In genomic region chrX:42089014-42089413, GRCh38 we compare ENCODE assay signal across 24 cellular contexts.
DNase-seq lines count a peak whose midpoint lies in the region; ATAC-seq, FAIRE-seq and TF ChIP-seq lines count a peak whose summit lies in the region.
"Had no signal": no experiment of that assay in that cellular context is flagged by ENCODE, and none has a peak within 500 bp of the region (broad histone marks: within the 10 kb centered on the region; RNA-seq: fewer than 3 reads in every experiment).

No MANE protein-coding gene starts in this region.

- TF ChIP-seq CTCF in GM23338 (conservative IDR thresholded peaks at IDR 0.05; ENCODE audit: low read depth in 2 of 2) (no peak), endothelial cell of umbilical vein (IDR thresholded peaks at IDR 0.05; ENCODE audit: extremely low read depth in 1 of 2, insufficient read depth in 1 of 2, low read depth in 1 of 2, low read length in 2 of 2) (no peak)

- POLR2A ChIA-PET in endothelial cell of umbilical vein (lab: Charles Lee) = no interaction called here

- H3K4me2 ChIP-seq in GM23338 (0 out of 2 replicates have a peak overlapping the region, but pooled peaks have one; percentile 24), endothelial cell of umbilical vein (ENCODE audit: insufficient read depth, low read length) (no peak overlapping the region), neuronal stem cell (ENCODE audit: insufficient read depth, low read length, poor library complexity, severe bottlenecking) (no peak overlapping the region)
- H3K4me2 ChIP-seq: A549; BLaER1 treated with 17β-estradiol and CSF1 and Interleukin-3, amounts not matched to agents 10 nM and 100 nM had no signal

- H2BK5ac ChIP-seq in neuronal stem cell (ENCODE audit: low read length) = no peak overlapping the region

- H2BK120ac ChIP-seq in neuronal stem cell (ENCODE audit: low read depth, low read length) = no peak overlapping the region

- no peak overlapping the region for H3K23ac ChIP-seq in neuronal stem cell (ENCODE audit: low read depth, low read length, poor library complexity)

- no peak overlapping the region for H3K18ac ChIP-seq in neuronal stem cell (ENCODE audit: low read length)

- H2AFZ ChIP-seq in GM23338 = no peak overlapping the region
- no peak overlapping the region for H2AFZ ChIP-seq in endothelial cell of umbilical vein (ENCODE audit: low read depth, low read length)
- H2AFZ ChIP-seq in neuronal stem cell (ENCODE audit: low read length) = no peak overlapping the region

- H3K4me3 ChIP-seq in GM23338 (no peak overlapping the region), HUES48 (ENCODE audit: low read depth, low read length) (peak overlapping the region; percentile 34; the same call in 1 of the 2 replicates), endothelial cell of umbilical vein (replicated peaks in 1 of 3; ENCODE audit: insufficient read depth in 1 of 3, low read depth in 1 of 3, low read length in 3 of 3) (no peak overlapping the region), neuronal stem cell (ENCODE audit: low read length in 2 of 2) (no peak overlapping the region)
- H3K4me3 ChIP-seq: A549; BLaER1 treated with 17β-estradiol and CSF1 and Interleukin-3, amounts not matched to agents 10 nM and 100 nM had no signal

- CTCF ChIA-PET in endothelial cell of umbilical vein (lab: Charles Lee) = no interaction called here

- intact Hi-C loops in endothelial cell of umbilical vein (cut with micrococcal nuclease) = no loop called here

- peaks cover 42% of the 10 kb centered on the region for H3K4me1 Mint-ChIP-seq in GM23338

- no peaks in the 10 kb centered on the region for H4K20me1 ChIP-seq in GM23338 (replicated peaks; ENCODE audit: insufficient read depth)
- H4K20me1 ChIP-seq in endothelial cell of umbilical vein (replicated peaks; ENCODE audit: control insufficient read depth, extremely low read depth, insufficient read depth, low read length) = no peaks in the 10 kb centered on the region

- no peak overlapping the region for H3K27ac ChIP-seq in GM23338 (ENCODE audit: low read depth)
- H3K27ac ChIP-seq in HUES48 (ENCODE audit: low read depth, low read length) = peak overlapping the region; percentile 26
- no peak overlapping the region for H3K27ac ChIP-seq in endothelial cell of umbilical vein (ENCODE audit: insufficient read depth, low read depth, low read length)
- H3K27ac ChIP-seq in neuronal stem cell (replicated peaks; ENCODE audit: low read length) = peak overlapping the region; percentile 81
- H3K27ac ChIP-seq: A549; BLaER1 treated with 17β-estradiol and CSF1 and Interleukin-3, amounts not matched to agents 10 nM and 100 nM had no signal

- no peak overlapping the region for H2BK15ac ChIP-seq in neuronal stem cell (ENCODE audit: low read length)

- TF ChIP-seq POLR2A in endothelial cell of umbilical vein (IDR thresholded peaks at IDR 0.05; ENCODE audit: low read depth, low read length) = no peak

- H2BK12ac ChIP-seq in neuronal stem cell (ENCODE audit: low read length) = no peak overlapping the region

- no peak overlapping the region for H4K91ac ChIP-seq in neuronal stem cell (ENCODE audit: low read depth, low read length, poor library complexity)

- dilution Hi-C loops in endothelial cell of umbilical vein (cut with MboI; ENCODE audit: extremely low pct_ligation_motif_present, low sequenced_read_pairs) = no loop called here

- BruUV-seq in endothelial cell of umbilical vein (replicated peaks; lab: Mats Ljungman, UMichigan) = no TSS peak

- FAIRE-seq in endothelial cell of umbilical vein (lab: Jason Lieb, UNC) = peak; percentile 72
- FAIRE-seq: D721Med, GM12891 had no signal

- no peak overlapping the region for H3K4me3 Mint-ChIP-seq in GM23338
- H3K4me3 Mint-ChIP-seq: CD14-positive monocyte; CD4-positive, alpha-beta T cell; CD8-positive, alpha-beta memory T cell had no signal

- no peak overlapping the region for H2AK5ac ChIP-seq in neuronal stem cell (ENCODE audit: low read depth, low read length)

- H3K27me3 ChIP-seq in GM23338 (ENCODE audit: insufficient read depth) (no peaks in the 10 kb centered on the region), HUES48 (ENCODE audit: control insufficient read depth, insufficient read depth, low read length) (no peaks in the 10 kb centered on the region), endothelial cell of umbilical vein (ENCODE audit: control insufficient read depth in 2 of 2, insufficient read depth in 2 of 2, low read length in 2 of 2) (no peaks in the 10 kb centered on the region), neuronal stem cell (ENCODE audit: control insufficient read depth in 3 of 3, insufficient read depth in 3 of 3, low read depth in 1 of 3, low read length in 3 of 3) (no peaks in the 10 kb centered on the region)
- H3K27me3 ChIP-seq: BE2C had no signal

- ATAC-seq in GM23338 (peak; percentile 72), HG02642 (IDR thresholded peaks at IDR 0.05; ENCODE audit: poor library complexity, unreplicated experiment) (no peak), GM19463 (IDR thresholded peaks at IDR 0.05; ENCODE audit: unreplicated experiment) (no peak)
- ATAC-seq: A549 had no signal

- H3K9me2 ChIP-seq in GM23338 (ENCODE audit: insufficient read depth) = no peaks in the 10 kb centered on the region

- H3K79me1 ChIP-seq in neuronal stem cell (ENCODE audit: low read depth, low read length) = no peaks in the 10 kb centered on the region

- no peaks in the 10 kb centered on the region for H3F3A ChIP-seq in GM23338 (replicated peaks; ENCODE audit: low read depth)

- no peak overlapping the region for H4K8ac ChIP-seq in neuronal stem cell (ENCODE audit: low read depth, low read length)

- H3K27me3 Mint-ChIP-seq in GM23338 (ENCODE audit: insufficient read depth, low read depth, poor library complexity) = no peaks in the 10 kb centered on the region
- H3K27me3 Mint-ChIP-seq: CD4-positive, alpha-beta T cell had no signal

- no CpG with 5 or more reads among the region's 5 CpGs for WGBS in neuronal stem cell (ENCODE audit: extremely low coverage in 2 of 2, insufficient read length in 2 of 2, insufficient replicate concordance in 1 of 2), 2 donors

- H3K36me3 Mint-ChIP-seq in GM23338 (ENCODE audit: low read depth) = no peaks in the 10 kb centered on the region
- H3K36me3 Mint-ChIP-seq: CD14-positive monocyte; CD8-positive, alpha-beta memory T cell had no signal

- no peaks in the 10 kb centered on the region for H3K36me3 ChIP-seq in GM23338 (ENCODE audit: insufficient read depth)
- H3K36me3 ChIP-seq in HUES48 (ENCODE audit: control insufficient read depth, insufficient read depth, low read length) = no peaks in the 10 kb centered on the region
- H3K36me3 ChIP-seq in endothelial cell of umbilical vein (ENCODE audit: control insufficient read depth in 2 of 2, extremely low read depth in 1 of 2, insufficient read depth in 2 of 2, low read length in 2 of 2) = no peaks in the 10 kb centered on the region
- no peaks in the 10 kb centered on the region for H3K36me3 ChIP-seq in neuronal stem cell (replicated peaks in 1 of 2; ENCODE audit: control insufficient read depth in 2 of 2, insufficient read depth in 2 of 2, low read length in 2 of 2)
- H3K36me3 ChIP-seq: BE2C; BLaER1 treated with 17β-estradiol and CSF1 and Interleukin-3, amounts not matched to agents 10 nM and 100 nM had no signal

- H3K9ac ChIP-seq in HUES48 (ENCODE audit: low read depth, low read length) (no peak overlapping the region), endothelial cell of umbilical vein (replicated peaks; ENCODE audit: extremely low read depth, insufficient read depth, low read length) (no peak overlapping the region), neuronal stem cell (ENCODE audit: low read depth, low read length, poor library complexity) (no peak overlapping the region)
- H3K9ac ChIP-seq: BLaER1 treated with 17β-estradiol and CSF1 and Interleukin-3, amounts not matched to agents 10 nM and 100 nM had no signal

- DNase-seq in GM23338 (ENCODE audit: low spot score) (peak; percentile 46), endothelial cell of umbilical vein (ENCODE audit: low read depth, low spot score) (no peak), neuronal stem cell (ENCODE audit: low spot score) (peak; percentile 2), NCI-H1105 treated with DMSO at 0.1 percent for 48 hours (lab: John Stamatoyannopoulos, UW) (no peak)
- DNase-seq: 8988T; ACHN; AML-193; BE2C; CD4-positive, alpha-beta T cell; CD8-positive, alpha-beta memory T cell; DMS 273 treated with DMSO at 0.1 percent for 48 hours; DMS79; EL; GF-D8; GOT3; H7 had no signal

- no peak overlapping the region for H3K4ac ChIP-seq in neuronal stem cell (ENCODE audit: low read length)

- H3K9me3 Mint-ChIP-seq in GM23338 = no peaks in the 10 kb centered on the region
- H3K9me3 Mint-ChIP-seq: CD14-positive monocyte; CD4-positive, alpha-beta T cell; CD8-positive, alpha-beta memory T cell had no signal

- H3K9me1 ChIP-seq in endothelial cell of umbilical vein (replicated peaks; ENCODE audit: control insufficient read depth, extremely low read depth, insufficient read depth, low read length) = no peaks in the 10 kb centered on the region

- H3K9me3 ChIP-seq in HUES48 (ENCODE audit: control insufficient read depth, insufficient read depth, low read length) = no peaks in the 10 kb centered on the region
- no peaks in the 10 kb centered on the region for H3K9me3 ChIP-seq in endothelial cell of umbilical vein (replicated peaks; ENCODE audit: control insufficient read depth, insufficient read depth, low read length)
- no peaks in the 10 kb centered on the region for H3K9me3 ChIP-seq in neuronal stem cell (replicated peaks in 1 of 2; ENCODE audit: control insufficient read depth in 2 of 2, insufficient read depth in 1 of 2, low read depth in 1 of 2, low read length in 2 of 2)
- H3K9me3 ChIP-seq: A549; BE2C; BLaER1 treated with 17β-estradiol and CSF1 and Interleukin-3, amounts not matched to agents 10 nM and 100 nM had no signal

- H3K27ac Mint-ChIP-seq in GM23338 = peak overlapping the region; percentile 74
- H3K27ac Mint-ChIP-seq: CD4-positive, alpha-beta T cell; CD8-positive, alpha-beta memory T cell had no signal

- no peak overlapping the region for H3K14ac ChIP-seq in neuronal stem cell (ENCODE audit: low read length)

- peaks cover 46% of the 10 kb centered on the region for H3K4me1 ChIP-seq in GM23338 (ENCODE audit: insufficient read depth)
- peaks cover 64% of the 10 kb centered on the region for H3K4me1 ChIP-seq in HUES48 (ENCODE audit: control insufficient read depth, insufficient read depth, low read length)
- H3K4me1 ChIP-seq in endothelial cell of umbilical vein (ENCODE audit: control insufficient read depth, extremely low read depth, insufficient read depth, low read length) = no peaks in the 10 kb centered on the region
- H3K4me1 ChIP-seq in neuronal stem cell (ENCODE audit: control insufficient read depth in 2 of 2, insufficient read depth in 1 of 2, low read depth in 1 of 2, low read length in 2 of 2) = peaks cover 0 to 3% of the 10 kb centered on the region in 2 donors
- H3K4me1 ChIP-seq: BE2C had no signal

- H3K79me2 ChIP-seq in GM23338 (replicated peaks; ENCODE audit: insufficient read depth) (no peaks in the 10 kb centered on the region), endothelial cell of umbilical vein (ENCODE audit: control insufficient read depth, insufficient read depth, low read length) (no peaks in the 10 kb centered on the region)

TF ChIP-seq in endothelial cell of umbilical vein, 7 proteins besides CTCF, POLR2A, EP300 and RAD21 (continues in another document):
- TF ChIP-seq JUN (IDR thresholded peaks at IDR 0.05; ENCODE audit: borderline replicate concordance, insufficient read depth, insufficient read length, low read depth) = no peak
- no peak for TF ChIP-seq MYC (IDR thresholded peaks at IDR 0.05; ENCODE audit: low read depth, low read length)

Comparison
In these comparisons a context has a peak if more than half of its experiments do, and no peak if none do; other contexts are left out.
1. DNase-seq: peak in GM23338 (single experiment) and neuronal stem cell (single experiment); none in endothelial cell of umbilical vein (single experiment) and NCI-H1105 treated with DMSO at 0.1 percent for 48 hours (single experiment).
2. H3K27ac ChIP-seq: peak in HUES48 (single experiment) and neuronal stem cell (single experiment); none in GM23338 (single experiment) and endothelial cell of umbilical vein (single experiment).